15 cellular contexts compared by ENCODE assay signal in the genomic region with DNA sequence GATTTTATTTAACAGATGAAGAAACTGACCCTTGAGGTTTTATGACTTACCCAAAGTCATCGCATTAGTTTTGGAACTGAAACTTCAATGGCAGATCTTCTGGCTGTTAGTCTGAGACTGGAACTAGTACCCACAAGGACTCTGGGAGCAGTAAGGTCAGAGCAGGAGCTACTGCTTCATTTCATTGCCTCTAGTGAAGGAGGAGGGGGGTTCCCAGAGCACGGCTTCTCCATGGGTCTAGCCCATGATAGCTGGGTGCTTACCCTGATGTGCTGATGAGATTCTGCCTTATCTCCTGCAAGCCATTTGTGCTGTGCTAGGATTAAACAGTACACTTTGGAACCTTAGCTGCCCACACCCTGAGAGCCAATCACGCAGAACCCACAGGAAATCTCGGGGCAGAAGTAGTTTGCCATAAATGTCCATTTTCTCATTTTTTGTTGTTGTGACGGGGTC. TPM values are rescaled to one million over a fixed set of nuclear protein-coding genes. Genes with fewer than 3 reads are reported as not detected.
A peak's percentile ranks its signal among the peaks of the same experiment; 100 is the strongest.
DNase-seq lines count a peak whose midpoint lies in the region; ATAC-seq and TF ChIP-seq lines count a peak whose summit lies in the region.
"Had no signal": no experiment of that assay in that cellular context is flagged by ENCODE, and none has a peak within 500 bp of the region (broad histone marks: within the 10 kb centered on the region; RNA-seq: fewer than 3 reads in every experiment).

No MANE protein-coding gene starts in this region.

- in situ Hi-C loops in GM13976 (cut with MboI; ENCODE audit: low sequenced_read_pairs, unreplicated experiment), result no loop called here

- peaks cover 9% of the 10 kb centered on the region for H3K4me1 Mint-ChIP-seq in chondrocyte (ENCODE audit: low read depth)
- H3K4me1 Mint-ChIP-seq in Calu3 (ENCODE audit: low read depth, unreplicated experiment), result peaks cover 9% of the 10 kb centered on the region

- H3K4me3 Mint-ChIP-seq in chondrocyte (ENCODE audit: unreplicated experiment), result no peak overlapping the region
- no peak overlapping the region for H3K4me3 Mint-ChIP-seq in Calu3 (ENCODE audit: low read depth, unreplicated experiment)

- BruUV-seq in Calu3 (replicated peaks; lab: Mats Ljungman, UMichigan), result no TSS peak

- TF ChIP-seq CTCF in GM13976 (IDR thresholded peaks at IDR 0.05; ENCODE audit: borderline replicate concordance, control extremely low read depth, extremely low read depth, insufficient read depth, missing control alignments), result no peak
- no peak for TF ChIP-seq CTCF in chondrocyte (IDR thresholded peaks at IDR 0.05)
- TF ChIP-seq CTCF in Calu3 (IDR thresholded peaks at IDR 0.05; ENCODE audit: unreplicated experiment), result no peak

- H3K36me3 Mint-ChIP-seq in chondrocyte (ENCODE audit: low read depth), result no peaks in the 10 kb centered on the region
- H3K36me3 Mint-ChIP-seq in Calu3 (ENCODE audit: insufficient read depth, unreplicated experiment), result peaks cover 17% of the 10 kb centered on the region

- no peak overlapping the region for H3K27ac Mint-ChIP-seq in chondrocyte (ENCODE audit: unreplicated experiment)
- H3K27ac Mint-ChIP-seq in Calu3 (ENCODE audit: unreplicated experiment), result no peak overlapping the region

- intact Hi-C loops in Calu3 (cut with micrococcal nuclease; ENCODE audit: unreplicated experiment), result no loop called here

- no peaks in the 10 kb centered on the region for H3K27me3 Mint-ChIP-seq in chondrocyte (ENCODE audit: low read depth)
- H3K27me3 Mint-ChIP-seq in Calu3 (ENCODE audit: unreplicated experiment), result no peaks in the 10 kb centered on the region

- ATAC-seq in GM19438 (IDR thresholded peaks at IDR 0.05; ENCODE audit: low read depth, unreplicated experiment) (peak; percentile 47), HG02870 (IDR thresholded peaks at IDR 0.05; ENCODE audit: unreplicated experiment) (peak; percentile 39)
- ATAC-seq: left cardiac atrium had no signal

- CTCF ChIA-PET in Calu3 (lab: Charles Lee), result no interaction called here

- H3K9me3 Mint-ChIP-seq in chondrocyte (ENCODE audit: low read depth), result no peaks in the 10 kb centered on the region
- no peaks in the 10 kb centered on the region for H3K9me3 Mint-ChIP-seq in Calu3 (ENCODE audit: low read depth, unreplicated experiment)

- DNase-seq in GM13976 (ENCODE audit: low spot score) (peak; percentile 63), MV-4-11 (lab: John Stamatoyannopoulos, UW) (peak; percentile 6), chondrocyte (ENCODE audit: low spot score) (no peak), DMS114 treated with DMSO at 0.1 percent for 48 hours (lab: John Stamatoyannopoulos, UW; ENCODE audit: unreplicated experiment) (no peak), NCI-H187 (lab: John Stamatoyannopoulos, UW) (no peak), Calu3 (no peak)
- DNase-seq: C1 segment of cervical spinal cord; caudate nucleus; left cardiac atrium; NCI-H524; stimulated activated CD4-positive, alpha-beta T cell treated with anti-CD3 and anti-CD28 coated beads, Interleukin-4, amount 100 ng/mL, for 24 hours; thyroid gland had no signal

RNA-seq across cellular contexts. Expression of a gene that starts 5.4 kb away (rescaled TPM):
- total RNA-seq in chondrocyte (28.9 to 32.7 TPM (median 29.2 TPM) in 3 replicates), Calu3 (2022) (29.8 and 30.2 TPM in 2 replicates)

RNA-seq across cellular contexts. Expression of a gene that starts 11.5 kb away (rescaled TPM):
- total RNA-seq in chondrocyte (724 to 826 TPM (median 808 TPM) in 3 replicates), Calu3 (2022) (1,135 and 1,226 TPM in 2 replicates)

RNA-seq across cellular contexts. Expression of a gene that starts 31.4 kb away (rescaled TPM):
- total RNA-seq in chondrocyte, result not detected in 3 replicates
- total RNA-seq in Calu3 (2022), result not detected in 2 replicates
- total RNA-seq: T-helper 1 cell treated with Interleukin-12 subunit alpha and Interleukin-12 subunit beta and Interleukin-4 antibody, amounts not matched to agents 30 ng/mL and 1 ng/mL, for 36 hours had no signal

RNA-seq across cellular contexts. Expression of a gene that starts 44.2 kb away (rescaled TPM):
- total RNA-seq in chondrocyte, result 38.0 to 51.2 TPM (median 41.8 TPM) in 3 replicates
- 30.1 and 32.6 TPM in 2 replicates for total RNA-seq in Calu3 (2022)

Comparison
In these comparisons a context has a peak if more than half of its experiments do, and no peak if none do; other contexts are left out.
1. DNase-seq: peak in GM13976 (single experiment) and MV-4-11 (single experiment); none in chondrocyte (single experiment), DMS114 treated with DMSO at 0.1 percent for 48 hours (single experiment), NCI-H187 (0 of 2) and Calu3 (single experiment).